In genomic region chr9:113899205-113899604, GRCh38 we compare ENCODE assay signal across 14 cellular contexts. TPM values are rescaled to one million over a fixed set of nuclear protein-coding genes. Genes with fewer than 3 reads are reported as not detected.
DNase-seq lines count a peak whose midpoint lies in the region; ATAC-seq and TF ChIP-seq lines count a peak whose summit lies in the region.
"Had no signal": no experiment of that assay in that cellular context is flagged by ENCODE, and none has a peak within 500 bp of the region (broad histone marks: within the 10 kb centered on the region; RNA-seq: fewer than 3 reads in every experiment).

No MANE protein-coding gene starts in this region.

- H3K27ac Mint-ChIP-seq in WTC11 (no peak overlapping the region), chondrocyte (ENCODE audit: unreplicated experiment) (peak overlapping the region; percentile 28)
- H3K27ac Mint-ChIP-seq: CD4-positive, alpha-beta memory T cell; H9 had no signal

- H3K9ac ChIP-seq in mesenchymal stem cell (ENCODE audit: low read length): no peak overlapping the region

- no peak overlapping the region for H3K4me2 ChIP-seq in mesenchymal stem cell (ENCODE audit: low read length, poor library complexity, severe bottlenecking)
- H3K4me2 ChIP-seq: A549 had no signal

- H3K9me3 Mint-ChIP-seq in WTC11 (peaks cover 6% of the 10 kb centered on the region; the same call in 1 of the 2 replicates), chondrocyte (ENCODE audit: low read depth) (peaks cover 13% of the 10 kb centered on the region)

- H3K36me3 Mint-ChIP-seq in WTC11 (peaks cover 10% of the 10 kb centered on the region), chondrocyte (ENCODE audit: low read depth) (peaks cover 13% of the 10 kb centered on the region)
- H3K36me3 Mint-ChIP-seq: CD4-positive, alpha-beta memory T cell had no signal

- peaks cover under 1% of the 10 kb centered on the region; the same call in 1 of the 2 replicates for H3K27me3 Mint-ChIP-seq in WTC11 (ENCODE audit: low read depth)
- H3K27me3 Mint-ChIP-seq in chondrocyte (ENCODE audit: low read depth): no peaks in the 10 kb centered on the region

- DNase-seq in WTC11 (ENCODE audit: low spot score) (no peak), chondrocyte (ENCODE audit: low spot score) (no peak), mesenchymal stem cell (no peak), sigmoid colon (peak; percentile 26), HT-29 (ENCODE audit: low spot score) (no peak), UCSD-AML1 (lab: John Stamatoyannopoulos, UW; ENCODE audit: unreplicated experiment) (no peak)
- DNase-seq: BE2C; CD4-positive, alpha-beta memory T cell; DMS79 treated with DMSO at 0.1 percent for 48 hours; EL; GOT3; H9 had no signal

- H3K4me3 ChIP-seq in mesenchymal stem cell (ENCODE audit: insufficient read depth in 1 of 2, low read depth in 1 of 2, low read length in 2 of 2): no peak overlapping the region
- H3K4me3 ChIP-seq in sigmoid colon: no peak overlapping the region
- H3K4me3 ChIP-seq: A549 had no signal

- no peak overlapping the region for H2AFZ ChIP-seq in mesenchymal stem cell (ENCODE audit: low read depth, low read length)

- H3K9me3 ChIP-seq in mesenchymal stem cell (ENCODE audit: control insufficient read depth, low read length): peaks cover 8% of the 10 kb centered on the region
- H3K9me3 ChIP-seq in sigmoid colon: peaks cover 0 to 3% (median 1%) of the 10 kb centered on the region in 4 donors
- H3K9me3 ChIP-seq: A549, BE2C had no signal

- H3K18ac ChIP-seq in mesenchymal stem cell (ENCODE audit: low read depth in 1 of 2, low read length in 2 of 2): no peak overlapping the region

- no peak for TF ChIP-seq EP300 in sigmoid colon (IDR thresholded peaks at IDR 0.05)

- H2BK120ac ChIP-seq in mesenchymal stem cell (ENCODE audit: low read depth, low read length): no peak overlapping the region

- no peak for TF ChIP-seq CTCF in WTC11 (IDR thresholded peaks at IDR 0.05)
- no peak for TF ChIP-seq CTCF in chondrocyte (IDR thresholded peaks at IDR 0.05)
- no peak for TF ChIP-seq CTCF in sigmoid colon (IDR thresholded peaks at IDR 0.05)

- CTCF ChIA-PET in WTC11 (lab: Charles Lee): no interaction called here

- H3K4me1 ChIP-seq in mesenchymal stem cell (ENCODE audit: control insufficient read depth, insufficient read depth, low read depth, low read length) (peaks cover 4% of the 10 kb centered on the region), sigmoid colon (no peaks in the 10 kb centered on the region)
- H3K4me1 ChIP-seq: BE2C had no signal

- peaks cover 4 to 17% of the 10 kb centered on the region in 2 experiments for H3K36me3 ChIP-seq in mesenchymal stem cell (ENCODE audit: control insufficient read depth in 1 of 2, insufficient read depth in 2 of 2, low read depth in 1 of 2, low read length in 2 of 2)
- no peaks in the 10 kb centered on the region for H3K36me3 ChIP-seq in sigmoid colon
- H3K36me3 ChIP-seq: BE2C had no signal

- H3K4ac ChIP-seq in mesenchymal stem cell (ENCODE audit: low read depth in 1 of 2, low read length in 2 of 2): no peak overlapping the region

- H3K14ac ChIP-seq in mesenchymal stem cell (ENCODE audit: low read length in 2 of 2): no peak overlapping the region

- TF ChIP-seq POLR2A in sigmoid colon (IDR thresholded peaks at IDR 0.05): no peak

- ATAC-seq in WTC11: no peak
- ATAC-seq: A549 had no signal

- H4K8ac ChIP-seq in mesenchymal stem cell (ENCODE audit: low read length): no peak overlapping the region

- H3K27me3 ChIP-seq in mesenchymal stem cell (ENCODE audit: control insufficient read depth in 1 of 2, insufficient read depth in 1 of 2, low read length in 2 of 2): no peaks in the 10 kb centered on the region
- H3K27me3 ChIP-seq in sigmoid colon: no peaks in the 10 kb centered on the region
- H3K27me3 ChIP-seq: BE2C had no signal

- H2AK5ac ChIP-seq in mesenchymal stem cell (ENCODE audit: low read length, severe bottlenecking): no peak overlapping the region

- H4K91ac ChIP-seq in mesenchymal stem cell (ENCODE audit: low read length): peak overlapping the region; percentile 14

- H3K79me1 ChIP-seq in mesenchymal stem cell (replicated peaks; ENCODE audit: low read length, poor library complexity, severe bottlenecking): peaks cover 21% of the 10 kb centered on the region

- 0 out of 2 replicates have a peak, but pooled peaks cover 4% of the 10 kb centered on the region for H3K4me1 Mint-ChIP-seq in WTC11
- H3K4me1 Mint-ChIP-seq in chondrocyte (ENCODE audit: low read depth): peaks cover 4% of the 10 kb centered on the region
- H3K4me1 Mint-ChIP-seq: CD4-positive, alpha-beta memory T cell had no signal

- no peak overlapping the region for H2BK15ac ChIP-seq in mesenchymal stem cell (ENCODE audit: low read depth, poor library complexity, severe bottlenecking)

- 97% methylated on average over 6 of the region's 6 CpGs for WGBS in mesenchymal stem cell
- 96 to 98% methylated on average over 6 of the region's 6 CpGs for WGBS in sigmoid colon, 2 donors

- intact Hi-C loops in sigmoid colon (cut with DNase I): no loop called here

- no peak overlapping the region for H2BK5ac ChIP-seq in mesenchymal stem cell (ENCODE audit: low read depth, low read length, poor library complexity, severe bottlenecking)

- peak overlapping the region in 1 of 2 experiments; percentile 9 for H3K23ac ChIP-seq in mesenchymal stem cell (ENCODE audit: low read length in 2 of 2)

- H2BK12ac ChIP-seq in mesenchymal stem cell (ENCODE audit: low read length in 2 of 2): no peak overlapping the region

- POLR2A ChIA-PET in WTC11 (lab: Charles Lee): no interaction called here

- H3K4me3 Mint-ChIP-seq in WTC11 (no peak overlapping the region), chondrocyte (ENCODE audit: unreplicated experiment) (no peak overlapping the region)
- H3K4me3 Mint-ChIP-seq: CD4-positive, alpha-beta memory T cell; H9 had no signal

- H3K27ac ChIP-seq in mesenchymal stem cell (ENCODE audit: low read length, poor library complexity, severe bottlenecking) (no peak overlapping the region), sigmoid colon (no peak overlapping the region)
- H3K27ac ChIP-seq: A549, C4-2B had no signal

TF ChIP-seq in WTC11, 78 proteins besides CTCF, POLR2A, EP300 and RAD21:
- TF ChIP-seq ZBTB21 (CRISPR knock-in tag; IDR thresholded peaks at IDR 0.05; ENCODE audit: borderline replicate concordance): no peak
- no peak for TF ChIP-seq ZNF138 (CRISPR knock-in tag; conservative IDR thresholded peaks at IDR 0.05)
- 0 out of 2 replicates have a peak, but pooled peaks have one; percentile 28 for TF ChIP-seq ZNF121 (CRISPR knock-in tag; IDR thresholded peaks at IDR 0.05)

RNA-seq across cellular contexts. Expression of gene ZNF618, which starts 23.1 kb away (rescaled TPM):
- total RNA-seq in WTC11 (2021): 21.5 to 23.9 TPM (median 22.0 TPM) in 3 replicates
- 25.5 to 35.5 TPM (median 27.3 TPM) in 3 replicates for total RNA-seq in chondrocyte
- 19.0 TPM for polyA plus RNA-seq in mesenchymal stem cell (2013, experiment 1 of 2)
- 18.9 TPM for polyA plus RNA-seq in mesenchymal stem cell (2013, experiment 2 of 2)
- 1 to 10 TPM; 2.0 to 8.0 (median 2.6) TPM for total RNA-seq in sigmoid colon
- polyA plus RNA-seq in sigmoid colon: 1 to 10 TPM in 2 of 3 donors, under 1 TPM in 1; 0.92 to 2.3 (median 1.2) TPM
- 0.20 and 0.39 TPM in 2 replicates for total RNA-seq in HT-29 (2014; rRNA removed; shearing (Covaris generic))
